24 cellular contexts compared by ENCODE assay signal in the genomic region with DNA sequence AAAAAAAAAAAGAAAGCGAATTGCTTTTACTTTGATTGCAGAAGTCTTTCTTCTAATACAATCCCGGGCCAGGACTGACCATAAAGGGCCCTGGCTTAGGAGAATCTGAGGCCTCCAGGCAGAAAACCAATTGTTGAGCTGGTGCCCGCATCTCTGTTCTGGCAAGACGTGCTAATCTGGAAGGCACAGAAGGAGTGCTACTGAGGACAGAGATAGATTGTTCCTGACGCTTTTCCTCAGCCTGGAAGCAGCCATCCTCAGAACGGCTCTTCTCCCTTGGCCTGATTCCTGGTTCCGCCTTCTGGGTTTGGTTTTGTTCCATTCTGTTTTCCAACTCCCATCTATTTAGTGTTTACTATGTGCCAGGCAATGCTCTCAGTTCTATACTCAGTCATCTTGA. TPM values are rescaled to one million over a fixed set of nuclear protein-coding genes. Genes with fewer than 3 reads are reported as not detected.
"Had no signal": no experiment of that assay in that cellular context is flagged by ENCODE, and none has a peak within 500 bp of the region (broad histone marks: within the 10 kb centered on the region; RNA-seq: fewer than 3 reads in every experiment).

No MANE protein-coding gene starts in this region.

- H3K27ac Mint-ChIP-seq: activated B cell treated with CpG ODN at 0.5 μM for 24 hours; activated CD8-positive, alpha-beta T cell treated with anti-CD3 and anti-CD28 coated beads for 36 hours; activated naive CD8-positive, alpha-beta T cell; activated T-cell treated with anti-CD3 and anti-CD28 coated beads, Interleukin-2, amount 50 U/mL, for 72 hours; naive B cell; stimulated activated effector memory CD8-positive, alpha-beta T cell treated with anti-CD3 and anti-CD28 coated beads, Interleukin-12 subunit alpha, Interleukin-12 subunit beta, amount 100 ng/mL, for 72 hours; stimulated activated naive CD8-positive, alpha-beta T cell treated with anti-CD3 and anti-CD28 coated beads, Interleukin-15, Interleukin-2, amounts not matched to agents 100 ng/mL and 50 ng/mL, for 24 hours; T-helper 17 cell had no signal

- H3K27me3 Mint-ChIP-seq: activated B cell treated with CpG ODN at 0.5 μM for 24 hours; activated CD8-positive, alpha-beta T cell treated with anti-CD3 and anti-CD28 coated beads for 36 hours; activated naive CD8-positive, alpha-beta T cell; naive B cell; stimulated activated naive CD8-positive, alpha-beta T cell treated with anti-CD3 and anti-CD28 coated beads, Interleukin-15, Interleukin-2, amounts not matched to agents 100 ng/mL and 50 ng/mL, for 24 hours; T-helper 17 cell had no signal

- H3K36me3 Mint-ChIP-seq: activated naive CD8-positive, alpha-beta T cell; naive B cell; stimulated activated effector memory CD8-positive, alpha-beta T cell treated with anti-CD3 and anti-CD28 coated beads, Interleukin-12 subunit alpha, Interleukin-12 subunit beta, amount 100 ng/mL, for 72 hours had no signal

- H3K4me3 Mint-ChIP-seq: activated B cell treated with CpG ODN at 0.5 μM for 24 hours; activated CD8-positive, alpha-beta T cell treated with anti-CD3 and anti-CD28 coated beads for 36 hours; activated naive CD8-positive, alpha-beta T cell; activated T-cell treated with anti-CD3 and anti-CD28 coated beads, Interleukin-2, amount 50 U/mL, for 72 hours; naive B cell; neural crest cell; stimulated activated effector memory CD8-positive, alpha-beta T cell treated with anti-CD3 and anti-CD28 coated beads, Interleukin-12 subunit alpha, Interleukin-12 subunit beta, amount 100 ng/mL, for 72 hours; stimulated activated naive CD8-positive, alpha-beta T cell treated with anti-CD3 and anti-CD28 coated beads, Interleukin-15, Interleukin-2, amounts not matched to agents 100 ng/mL and 50 ng/mL, for 24 hours; T-helper 17 cell had no signal

- DNase-seq: activated B cell treated with CpG ODN at 0.5 μM for 24 hours; activated CD4-positive, alpha-beta T cell treated with anti-CD3 and anti-CD28 coated beads, Interleukin-2, amount 50 U/mL, for 1 hour; activated CD8-positive, alpha-beta T cell treated with anti-CD3 and anti-CD28 coated beads for 36 hours; activated naive CD4-positive, alpha-beta T cell; activated T-cell treated with anti-CD3 and anti-CD28 coated beads for 4 hours; activated T-cell treated with anti-CD3 and anti-CD28 coated beads, Interleukin-2, amount 50 U/mL, for 72 hours; aorta; body of pancreas; foreskin melanocyte; left ventricle myocardium inferior; naive B cell; right lobe of liver; stimulated activated CD4-positive, alpha-beta T cell treated with anti-CD3 and anti-CD28 coated beads, Interleukin-2, amount 100 ng/mL, for 48 hours; T-helper 17 cell; T1000; tibial artery had no signal

- H3K4me1 ChIP-seq: body of pancreas, esophagus muscularis mucosa, left ventricle myocardium inferior, right lobe of liver, tibial artery had no signal

- H3K9me3 Mint-ChIP-seq: activated B cell treated with CpG ODN at 0.5 μM for 24 hours; activated CD8-positive, alpha-beta T cell treated with anti-CD3 and anti-CD28 coated beads for 36 hours; activated T-cell treated with anti-CD3 and anti-CD28 coated beads, Interleukin-2, amount 50 U/mL, for 72 hours; naive B cell; neural crest cell; stimulated activated effector memory CD8-positive, alpha-beta T cell treated with anti-CD3 and anti-CD28 coated beads, Interleukin-12 subunit alpha, Interleukin-12 subunit beta, amount 100 ng/mL, for 72 hours; stimulated activated naive CD8-positive, alpha-beta T cell treated with anti-CD3 and anti-CD28 coated beads, Interleukin-15, Interleukin-2, amounts not matched to agents 100 ng/mL and 50 ng/mL, for 24 hours had no signal

- H3K27me3 ChIP-seq: body of pancreas, esophagus muscularis mucosa, right lobe of liver, tibial artery had no signal

- H3K4me1 Mint-ChIP-seq: neural crest cell; stimulated activated effector memory CD8-positive, alpha-beta T cell treated with anti-CD3 and anti-CD28 coated beads, Interleukin-12 subunit alpha, Interleukin-12 subunit beta, amount 100 ng/mL, for 72 hours had no signal

- ATAC-seq: activated CD8-positive, alpha-beta T cell treated with anti-CD3 and anti-CD28 coated beads for 36 hours; body of pancreas; SK-N-SH treated with all-trans-retinoic acid at 6 μM for 48 hours; stimulated activated effector memory CD8-positive, alpha-beta T cell treated with anti-CD3 and anti-CD28 coated beads, Interleukin-12 subunit alpha, Interleukin-12 subunit beta, amount 100 ng/mL, for 72 hours; T-helper 17 cell had no signal

- H3K27ac ChIP-seq: body of pancreas, esophagus muscularis mucosa, left ventricle myocardium inferior, right lobe of liver, tibial artery had no signal

- H3K36me3 ChIP-seq: esophagus muscularis mucosa, left ventricle myocardium inferior, right lobe of liver, tibial artery had no signal

- H3K4me3 ChIP-seq: body of pancreas, esophagus muscularis mucosa, left ventricle myocardium inferior, lung, right lobe of liver, tibial artery had no signal

- H3K9me3 ChIP-seq: body of pancreas, esophagus muscularis mucosa, left ventricle myocardium inferior, right lobe of liver, tibial artery had no signal

RNA-seq across cellular contexts. Expression of a gene that starts 44.8 kb away (rescaled TPM):
- total RNA-seq: activated B cell treated with CpG ODN at 0.5 μM for 24 hours; activated CD8-positive, alpha-beta T cell treated with anti-CD3 and anti-CD28 coated beads for 36 hours; left ventricle myocardium inferior; skeletal muscle tissue had no signal
